ENCODE assay signal across 2 cellular contexts in the genomic region with DNA sequence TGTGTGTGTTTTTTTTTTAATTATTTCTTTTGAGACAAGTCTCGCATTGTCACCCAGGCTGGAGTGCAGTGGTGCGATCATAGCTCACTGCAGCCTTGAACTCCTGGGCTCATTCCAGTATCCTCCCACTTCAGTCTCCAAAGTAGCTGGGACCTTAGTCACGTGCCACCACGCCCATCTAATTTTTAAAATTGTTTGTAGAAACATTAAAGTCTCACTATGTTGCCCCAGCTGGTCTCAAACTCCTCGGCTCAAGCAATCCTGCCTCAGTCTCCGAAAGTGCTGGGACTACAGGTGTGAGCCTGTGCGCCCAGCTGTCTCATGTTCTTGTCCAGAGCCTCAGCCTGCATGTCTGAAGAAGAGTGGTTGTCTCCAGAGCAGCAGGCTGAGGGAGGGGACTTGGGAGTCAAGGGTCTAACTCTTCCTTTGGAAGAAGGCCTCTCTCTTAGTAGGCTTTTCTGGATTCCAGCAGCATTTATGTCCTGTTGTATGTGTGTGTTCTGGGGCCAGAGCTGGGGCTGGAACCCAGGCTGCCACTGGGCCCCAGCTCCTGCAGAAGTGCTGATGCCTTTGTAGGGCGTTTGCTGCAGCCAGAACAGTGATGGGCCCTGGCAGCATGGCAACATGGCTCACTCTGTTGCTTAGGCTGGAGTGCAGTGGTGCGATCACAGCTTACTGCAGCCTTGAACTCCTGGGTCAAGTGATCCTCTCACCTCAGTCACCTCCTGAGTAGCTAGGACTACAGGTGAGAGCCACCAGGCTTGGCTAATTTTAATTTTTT.
A peak's percentile ranks its signal among the peaks of the same experiment; 100 is the strongest.
TF ChIP-seq lines count a peak whose summit lies in the region.

No MANE protein-coding gene starts in this region.

TF ChIP-seq in HepG2, 621 proteins besides CTCF, POLR2A, EP300 and RAD21 (continues in another document):
- TF ChIP-seq NFE2L1 (CRISPR knock-in tag; IDR thresholded peaks at IDR 0.05; ENCODE audit: borderline replicate concordance) (0 out of 2 replicates have a peak, but pooled peaks have one; percentile 77), IRF2 (CRISPR knock-in tag; IDR thresholded peaks at IDR 0.05) (no peak), NFYB (CRISPR knock-in tag; IDR thresholded peaks at IDR 0.05) (no peak), HMGXB3 (CRISPR knock-in tag; IDR thresholded peaks at IDR 0.05; ENCODE audit: borderline replicate concordance) (no peak), TOE1 (CRISPR knock-in tag; IDR thresholded peaks at IDR 0.05) (no peak), ZNF790 (CRISPR knock-in tag; IDR thresholded peaks at IDR 0.05; ENCODE audit: borderline replicate concordance) (no peak), ZNF709 (CRISPR knock-in tag; IDR thresholded peaks at IDR 0.05) (no peak), ZNF644 (CRISPR knock-in tag; IDR thresholded peaks at IDR 0.05; ENCODE audit: low read depth) (no peak), ZNF598 (CRISPR knock-in tag; IDR thresholded peaks at IDR 0.05; ENCODE audit: borderline replicate concordance) (no peak), ZSCAN9 (CRISPR knock-in tag; IDR thresholded peaks at IDR 0.05; ENCODE audit: borderline replicate concordance) (no peak), JUNB (CRISPR knock-in tag; IDR thresholded peaks at IDR 0.05; ENCODE audit: borderline replicate concordance) (no peak), FOSL1 (CRISPR knock-in tag; IDR thresholded peaks at IDR 0.05; ENCODE audit: borderline replicate concordance) (no peak), ZSCAN30 (CRISPR knock-in tag; IDR thresholded peaks at IDR 0.05) (no peak), HINFP (CRISPR knock-in tag; IDR thresholded peaks at IDR 0.05; ENCODE audit: low read depth) (no peak), ELF4 (CRISPR knock-in tag; IDR thresholded peaks at IDR 0.05; ENCODE audit: borderline replicate concordance) (no peak), SNRNP70 (IDR thresholded peaks at IDR 0.05; ENCODE audit: low read depth, low read length) (no peak)
- TF ChIP-seq, protein P1, sequence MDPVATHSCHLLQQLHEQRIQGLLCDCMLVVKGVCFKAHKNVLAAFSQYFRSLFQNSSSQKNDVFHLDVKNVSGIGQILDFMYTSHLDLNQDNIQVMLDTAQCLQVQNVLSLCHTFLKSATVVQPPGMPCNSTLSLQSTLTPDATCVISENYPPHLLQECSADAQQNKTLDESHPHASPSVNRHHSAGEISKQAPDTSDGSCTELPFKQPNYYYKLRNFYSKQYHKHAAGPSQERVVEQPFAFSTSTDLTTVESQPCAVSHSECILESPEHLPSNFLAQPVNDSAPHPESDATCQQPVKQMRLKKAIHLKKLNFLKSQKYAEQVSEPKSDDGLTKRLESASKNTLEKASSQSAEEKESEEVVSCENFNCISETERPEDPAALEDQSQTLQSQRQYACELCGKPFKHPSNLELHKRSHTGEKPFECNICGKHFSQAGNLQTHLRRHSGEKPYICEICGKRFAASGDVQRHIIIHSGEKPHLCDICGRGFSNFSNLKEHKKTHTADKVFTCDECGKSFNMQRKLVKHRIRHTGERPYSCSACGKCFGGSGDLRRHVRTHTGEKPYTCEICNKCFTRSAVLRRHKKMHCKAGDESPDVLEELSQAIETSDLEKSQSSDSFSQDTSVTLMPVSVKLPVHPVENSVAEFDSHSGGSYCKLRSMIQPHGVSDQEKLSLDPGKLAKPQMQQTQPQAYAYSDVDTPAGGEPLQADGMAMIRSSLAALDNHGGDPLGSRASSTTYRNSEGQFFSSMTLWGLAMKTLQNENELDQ (CRISPR knock-in tag; IDR thresholded peaks at IDR 0.05; ENCODE audit: borderline replicate concordance): no peak
- TF ChIP-seq, protein P2, sequence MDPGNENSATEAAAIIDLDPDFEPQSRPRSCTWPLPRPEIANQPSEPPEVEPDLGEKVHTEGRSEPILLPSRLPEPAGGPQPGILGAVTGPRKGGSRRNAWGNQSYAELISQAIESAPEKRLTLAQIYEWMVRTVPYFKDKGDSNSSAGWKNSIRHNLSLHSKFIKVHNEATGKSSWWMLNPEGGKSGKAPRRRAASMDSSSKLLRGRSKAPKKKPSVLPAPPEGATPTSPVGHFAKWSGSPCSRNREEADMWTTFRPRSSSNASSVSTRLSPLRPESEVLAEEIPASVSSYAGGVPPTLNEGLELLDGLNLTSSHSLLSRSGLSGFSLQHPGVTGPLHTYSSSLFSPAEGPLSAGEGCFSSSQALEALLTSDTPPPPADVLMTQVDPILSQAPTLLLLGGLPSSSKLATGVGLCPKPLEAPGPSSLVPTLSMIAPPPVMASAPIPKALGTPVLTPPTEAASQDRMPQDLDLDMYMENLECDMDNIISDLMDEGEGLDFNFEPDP (CRISPR knock-in tag; conservative IDR thresholded peaks at IDR 0.05): no peak

TF ChIP-seq in WTC11, 78 proteins besides CTCF, POLR2A, EP300 and RAD21:
- TF ChIP-seq ZNF121 (CRISPR knock-in tag; IDR thresholded peaks at IDR 0.05) (peak; percentile 91), ZNF396 (CRISPR knock-in tag; IDR thresholded peaks at IDR 0.05; ENCODE audit: borderline replicate concordance) (no peak), ETV6 (CRISPR knock-in tag; IDR thresholded peaks at IDR 0.05) (peak; percentile 53; the same call in 1 of the 2 replicates), ESRRA (CRISPR knock-in tag; IDR thresholded peaks at IDR 0.05; ENCODE audit: borderline replicate concordance) (no peak), PREB (CRISPR knock-in tag; IDR thresholded peaks at IDR 0.05; ENCODE audit: borderline replicate concordance) (no peak; the same call in 1 of the 2 replicates)
